ENCODE assay signal across 2 cellular contexts in genomic region chr11:64898541-64898940, GRCh38.
TF ChIP-seq lines count a peak whose summit lies in the region.

No MANE protein-coding gene starts in this region.

TF ChIP-seq in HEK293, 187 proteins besides CTCF, POLR2A, EP300 and RAD21:
- no peak for TF ChIP-seq ZNF266 (tag by site-specific recombination; IDR thresholded peaks at IDR 0.05; ENCODE audit: low read depth)
- peak; percentile 42; the same call in 1 of the 2 replicates for TF ChIP-seq ZNF600 (tag by site-specific recombination; IDR thresholded peaks at IDR 0.05)
- TF ChIP-seq ZNF280D (tag by site-specific recombination; IDR thresholded peaks at IDR 0.05), result no peak
- TF ChIP-seq SCRT2 (tag by site-specific recombination; IDR thresholded peaks at IDR 0.05), result peak; percentile 56

TF ChIP-seq in HepG2, 621 proteins besides CTCF, POLR2A, EP300 and RAD21:
- no peak for TF ChIP-seq ZNF441 (CRISPR knock-in tag; IDR thresholded peaks at IDR 0.05; ENCODE audit: borderline replicate concordance)
- 0 out of 2 replicates have a peak, but pooled peaks have one; percentile 29 for TF ChIP-seq RBFOX2 (IDR thresholded peaks at IDR 0.05; ENCODE audit: low read depth, low read length)
- no peak for TF ChIP-seq SMAD3 (CRISPR knock-in tag; IDR thresholded peaks at IDR 0.05)
